Comparison of ENCODE assay signal across 20 cellular contexts in genomic region chr6:114862809-114863208, GRCh38.
"Had no signal": no experiment of that assay in that cellular context is flagged by ENCODE, and none has a peak within 500 bp of the region (broad histone marks: within the 10 kb centered on the region; RNA-seq: fewer than 3 reads in every experiment).

No MANE protein-coding gene starts in this region.

- H3K4me2 ChIP-seq: hepatocyte had no signal

- H3K9me3 ChIP-seq: ascending aorta, psoas muscle, sigmoid colon had no signal

- FAIRE-seq: endothelial cell of umbilical vein, kidney had no signal

- H3K27me3 ChIP-seq: ascending aorta, hepatocyte, sigmoid colon had no signal

- H3K27ac ChIP-seq: ascending aorta, coronary artery, hepatocyte, left ventricle myocardium inferior, psoas muscle, sigmoid colon had no signal

- H3K4me1 ChIP-seq: ascending aorta, left ventricle myocardium inferior, psoas muscle, sigmoid colon had no signal

- ATAC-seq: activated CD8-positive, alpha-beta T cell treated with anti-CD3 and anti-CD28 coated beads for 36 hours; activated T-cell treated with anti-CD3 and anti-CD28 coated beads, Interleukin-2, amount 50 U/mL, for 72 hours; psoas muscle had no signal

- H2AFZ ChIP-seq: hepatocyte had no signal

- H3K4me3 ChIP-seq: ascending aorta, coronary artery, hepatocyte, left ventricle myocardium inferior, psoas muscle, sigmoid colon had no signal

- DNase-seq: activated CD4-positive, alpha-beta T cell treated with anti-CD3 and anti-CD28 coated beads for 4 hours; activated CD8-positive, alpha-beta memory T cell treated with anti-CD3 and anti-CD28 coated beads, Interleukin-2, amount 50 U/mL, for 4 hours; activated CD8-positive, alpha-beta T cell treated with anti-CD3 and anti-CD28 coated beads for 36 hours; activated gamma-delta T cell treated with Interleukin-2 at 50 U/mL for 16 hours; activated T-cell treated with anti-CD3 and anti-CD28 coated beads, Interleukin-2, amount 50 U/mL, for 72 hours; central memory CD4-positive, alpha-beta T cell; effector CD4-positive, alpha-beta T cell; kidney; left ventricle myocardium inferior; mesendoderm; psoas muscle; sigmoid colon; stimulated activated CD4-positive, alpha-beta T cell treated with anti-CD3 and anti-CD28 coated beads, Interleukin-12 subunit alpha, Interleukin-12 subunit beta, amount 100 ng/mL, for 4 hours; stimulated activated naive CD4-positive, alpha-beta T cell; substantia nigra; trophoblast cell had no signal

- H3K36me3 ChIP-seq: ascending aorta, left ventricle myocardium inferior, sigmoid colon had no signal

- H3K79me2 ChIP-seq: hepatocyte had no signal
